Comparison of ENCODE assay signal across 8 cellular contexts in the genomic region with DNA sequence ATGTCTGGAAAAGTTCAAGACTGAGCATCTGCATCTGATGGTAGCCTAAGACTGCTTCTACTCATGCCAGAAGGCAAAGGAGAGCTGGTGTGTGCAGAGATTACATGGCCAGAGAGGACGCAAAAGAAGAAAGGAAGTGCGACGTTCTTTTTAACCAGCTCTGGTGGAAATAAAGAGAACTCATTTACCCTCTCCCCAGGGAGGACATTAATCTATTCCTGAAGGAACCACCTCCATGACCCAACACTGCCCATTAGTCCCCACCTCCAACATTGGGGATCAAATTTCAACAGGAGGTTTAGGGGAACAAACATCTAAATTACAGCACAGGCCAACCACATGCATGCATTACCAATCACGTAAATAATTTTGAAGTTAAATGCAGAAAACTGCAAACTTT. TPM values are rescaled to one million over a fixed set of nuclear protein-coding genes. Genes with fewer than 3 reads are reported as not detected.
DNase-seq lines count a peak whose midpoint lies in the region; ATAC-seq and TF ChIP-seq lines count a peak whose summit lies in the region.

No MANE protein-coding gene starts in this region.

- H3K9ac ChIP-seq in Loucy (ENCODE audit: low read depth, low read length, poor library complexity, severe bottlenecking) = peak overlapping the region; percentile 86

- H3K27ac Mint-ChIP-seq in MCF 10A (ENCODE audit: low read depth, unreplicated experiment) (peak overlapping the region; percentile 88), natural killer cell (peak overlapping the region; percentile 98 to 99)

- CTCF ChIA-PET in MCF 10A (lab: Yijun Ruan, JAX) = interaction anchor here (0.9 to 2.0 kb wide), 4 partner anchors 35 to 675 kb away, joined by 3 to 9 read pairs (median 5); a partner anchor contains a TSS

- peaks cover 25% of the 10 kb centered on the region for H3K4me1 ChIP-seq in Loucy (ENCODE audit: insufficient read depth, low read length, poor library complexity, severe bottlenecking)

- no TSS peak for BruUV-seq in MCF 10A (replicated peaks; lab: Mats Ljungman, UMichigan)

- H3K4me2 ChIP-seq in Loucy (ENCODE audit: low read depth, low read length, poor library complexity, severe bottlenecking) = peak overlapping the region; percentile 83

- ATAC-seq in natural killer cell = no peak

- no peaks in the 10 kb centered on the region; the same call in 1 of the 2 replicates for H3K9me3 ChIP-seq in Loucy (ENCODE audit: insufficient read depth, low read depth, low read length)

- H3K4me1 Mint-ChIP-seq in MCF 10A (ENCODE audit: insufficient read depth, unreplicated experiment) (peaks cover 19% of the 10 kb centered on the region), natural killer cell (peaks cover 45 to 48% of the 10 kb centered on the region in 2 donors)

- H3K36me3 ChIP-seq in Loucy (ENCODE audit: insufficient read depth, low read length) = no peaks in the 10 kb centered on the region; the same call in 1 of the 2 replicates

- no peaks in the 10 kb centered on the region for H3K27me3 ChIP-seq in Loucy (ENCODE audit: insufficient read depth, low read length, poor library complexity, severe bottlenecking)

- H3K79me2 ChIP-seq in Loucy (ENCODE audit: insufficient read depth, low read length) = peaks cover 84% of the 10 kb centered on the region

- POLR2A ChIA-PET in MCF 10A (lab: Yijun Ruan, JAX) = interaction anchor here (0.6 to 6.1 kb wide), 9 partner anchors 19 to 669 kb away, joined by 3 to 159 read pairs (median 6); a partner anchor contains a TSS

- no peaks in the 10 kb centered on the region for H3K9me2 ChIP-seq in Loucy (replicated peaks; ENCODE audit: low read depth, low read length)

- H3K36me3 Mint-ChIP-seq in MCF 10A (ENCODE audit: insufficient read depth, unreplicated experiment) (peaks cover 20% of the 10 kb centered on the region), natural killer cell (peaks cover 5% of the 10 kb centered on the region)

- H3F3A ChIP-seq in Loucy (ENCODE audit: low read depth) = 0 out of 2 replicates have a peak, but pooled peaks cover 4% of the 10 kb centered on the region

- H3K9me3 Mint-ChIP-seq in MCF 10A (ENCODE audit: unreplicated experiment) (no peaks in the 10 kb centered on the region), natural killer cell (no peaks in the 10 kb centered on the region)

- peaks cover 37% of the 10 kb centered on the region for H4K20me1 ChIP-seq in Loucy (ENCODE audit: insufficient read depth, low read length, poor library complexity, severe bottlenecking)

- H3K4me3 Mint-ChIP-seq in MCF 10A (ENCODE audit: unreplicated experiment) = peak overlapping the region; percentile 87
- H3K4me3 Mint-ChIP-seq in natural killer cell = peak overlapping the region; percentile 98

- DNase-seq in Caki2 (ENCODE audit: low read depth) (peak; percentile 6), MCF 10A (ENCODE audit: unreplicated experiment) (peak; percentile 31), natural killer cell (no peak), HuH-7 (ENCODE audit: low spot score) (no peak), cerebellar nuclear complex (lab: John Stamatoyannopoulos, UW) (no peak), cerebellar cortex (ENCODE audit: low spot score) (no peak), 8988T (no peak)

- TF ChIP-seq CTCF in Loucy (conservative IDR thresholded peaks at IDR 0.05; ENCODE audit: low read length) = no peak
- TF ChIP-seq CTCF in MCF 10A (IDR thresholded peaks at IDR 0.05; ENCODE audit: unreplicated experiment) = no peak
- TF ChIP-seq CTCF in natural killer cell (IDR thresholded peaks at IDR 0.05) = no peak

- in situ Hi-C loops in Caki2 (cut with HindIII; ENCODE audit: low pct_unique_long_range_greater_than_20kb, low sequenced_read_pairs) = no loop called here

- H3K27me3 Mint-ChIP-seq in MCF 10A (ENCODE audit: insufficient read depth, unreplicated experiment) (no peaks in the 10 kb centered on the region), natural killer cell (ENCODE audit: low read depth in 2 of 2) (no peaks in the 10 kb centered on the region)

- no peak overlapping the region for H2AFZ ChIP-seq in Loucy (ENCODE audit: low read length)

- intact Hi-C loops in MCF 10A (cut with micrococcal nuclease) (loop anchor here (5.0 kb wide), 1 partner anchor 97 kb away; a partner anchor contains a TSS), natural killer cell (cut with micrococcal nuclease) (loop anchor here (5.0 kb wide), 1 partner anchor 77 kb away; no protein-coding TSS in a partner anchor)

- peak overlapping the region; percentile 91 for H3K4me3 ChIP-seq in Loucy (ENCODE audit: low read length, poor library complexity, severe bottlenecking)

RNA-seq across cellular contexts. Expression of a gene that starts 1.5 kb away (rescaled TPM):
- total RNA-seq in Caki2 (2014; rRNA removed; shearing (Covaris generic); ENCODE audit: low replicate concordance) = 29.5 and 46.9 TPM in 2 replicates
- 50.4 and 59.4 TPM in 2 replicates for total RNA-seq in MCF 10A (2022)
- 10 to 100 TPM; 61.2 to 77.9 (median 69.5) TPM for total RNA-seq in natural killer cell

RNA-seq across cellular contexts. Expression of a gene that starts 41.6 kb away (rescaled TPM):
- 15.8 and 16.5 TPM in 2 replicates for total RNA-seq in Caki2 (2014; rRNA removed; shearing (Covaris generic); ENCODE audit: low replicate concordance)
- total RNA-seq in MCF 10A (2022) = 7.6 and 8.5 TPM in 2 replicates
- under 1 TPM in 1 of 3 donors, not detected in 2; 0.33 TPM for total RNA-seq in natural killer cell

Comparison
In these comparisons a context has a peak if more than half of its experiments do, and no peak if none do; other contexts are left out.
1. DNase-seq: peak in Caki2 (single experiment) and MCF 10A (single experiment); none in natural killer cell (single experiment), HuH-7 (single experiment), cerebellar nuclear complex (0 of 2), cerebellar cortex (single experiment) and 8988T (single experiment).